ENCODE assay signal across 17 cellular contexts in the genomic region with DNA sequence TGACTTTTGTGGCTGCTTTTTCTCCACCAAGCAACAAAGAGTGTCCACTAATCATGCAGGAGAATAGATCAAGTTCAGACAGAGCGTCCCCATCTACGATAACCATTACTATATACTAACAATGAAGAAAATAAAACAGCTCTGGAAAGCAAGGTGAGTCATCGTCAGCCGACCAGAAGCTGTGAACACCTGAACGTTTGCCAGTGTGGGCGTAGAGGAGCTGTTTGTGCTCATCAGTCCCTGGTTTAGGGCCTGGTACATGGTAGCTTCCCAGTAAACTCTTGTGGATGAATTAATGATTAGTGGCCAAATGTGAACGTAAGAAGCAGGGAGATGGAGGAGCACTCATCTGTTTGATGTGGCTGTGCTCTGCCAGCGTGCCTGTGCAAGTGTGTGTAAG.
DNase-seq lines count a peak whose midpoint lies in the region; FAIRE-seq and TF ChIP-seq lines count a peak whose summit lies in the region.
"Had no signal": no experiment of that assay in that cellular context is flagged by ENCODE, and none has a peak within 500 bp of the region (broad histone marks: within the 10 kb centered on the region; RNA-seq: fewer than 3 reads in every experiment).

No MANE protein-coding gene starts in this region.

- H3K4me1 Mint-ChIP-seq in MCF 10A (ENCODE audit: insufficient read depth, unreplicated experiment): peaks cover 19% of the 10 kb centered on the region
- H3K4me1 Mint-ChIP-seq: activated CD8-positive, alpha-beta memory T cell treated with anti-CD3 and anti-CD28 coated beads, Interleukin-2, amount 10 ng/mL, durations not matched to agents 7 days and 5 days had no signal

- H3K36me3 Mint-ChIP-seq in MCF 10A (ENCODE audit: insufficient read depth, unreplicated experiment): no peaks in the 10 kb centered on the region
- H3K36me3 Mint-ChIP-seq: activated CD8-positive, alpha-beta memory T cell treated with anti-CD3 and anti-CD28 coated beads, Interleukin-2, amount 10 ng/mL, durations not matched to agents 7 days and 5 days had no signal

- CTCF ChIA-PET in MCF 10A (lab: Yijun Ruan, JAX): interaction anchor here (0.6 to 0.7 kb wide), 2 partner anchors 33 to 148 kb away, joined by 3 to 5 read pairs; no protein-coding TSS in a partner anchor

- no peak for TF ChIP-seq POLR2A in GM12892 (IDR thresholded peaks at IDR 0.05; ENCODE audit: low read depth, low read length)

- intact Hi-C loops in MCF 10A (cut with micrococcal nuclease): no loop called here

- no peaks in the 10 kb centered on the region for H3K27me3 Mint-ChIP-seq in MCF 10A (ENCODE audit: insufficient read depth, unreplicated experiment)

- TF ChIP-seq CTCF in C4-2B (conservative IDR thresholded peaks at IDR 0.05) (no peak), MCF 10A (IDR thresholded peaks at IDR 0.05; ENCODE audit: unreplicated experiment) (no peak)

- peak overlapping the region; percentile 20 for H3K27ac Mint-ChIP-seq in MCF 10A (ENCODE audit: low read depth, unreplicated experiment)
- H3K27ac Mint-ChIP-seq: activated CD8-positive, alpha-beta memory T cell treated with anti-CD3 and anti-CD28 coated beads, Interleukin-2, amount 10 ng/mL, durations not matched to agents 7 days and 5 days had no signal

- DNase-seq in M059J (ENCODE audit: low read depth) (peak; percentile 86), MCF 10A (ENCODE audit: unreplicated experiment) (peak; percentile 90), mucosa of gallbladder (ENCODE audit: low spot score) (peak; percentile 87), GM12892 (ENCODE audit: insufficient read length) (no peak), SKM-1 (lab: John Stamatoyannopoulos, UW; ENCODE audit: unreplicated experiment) (no peak), HuH-7 (ENCODE audit: low spot score) (no peak), NCI-H1092 treated with DMSO at 0.1 percent for 48 hours (lab: John Stamatoyannopoulos, UW) (no peak)
- DNase-seq: activated CD8-positive, alpha-beta memory T cell treated with anti-CD3 and anti-CD28 coated beads, Interleukin-2, amount 10 ng/mL, durations not matched to agents 7 days and 5 days; head of caudate nucleus; islet precursor cell; NCI-H1048; NCI-H2107; NCI-H774; right cardiac atrium had no signal

- POLR2A ChIA-PET in MCF 10A (lab: Yijun Ruan, JAX): interaction anchor here (0.6 to 0.9 kb wide), 5 partner anchors 48 to 239 kb away, joined by 3 read pairs; a partner anchor contains a TSS

- BruUV-seq in MCF 10A (replicated peaks; lab: Mats Ljungman, UMichigan): no TSS peak

- no peak for FAIRE-seq in GM12892 (lab: Jason Lieb, UNC)
- FAIRE-seq: HepG2 had no signal

- no peak overlapping the region for H3K4me3 Mint-ChIP-seq in MCF 10A (ENCODE audit: unreplicated experiment)
- H3K4me3 Mint-ChIP-seq: activated CD8-positive, alpha-beta memory T cell treated with anti-CD3 and anti-CD28 coated beads, Interleukin-2, amount 10 ng/mL, durations not matched to agents 7 days and 5 days had no signal

- H3K9me3 Mint-ChIP-seq in MCF 10A (ENCODE audit: unreplicated experiment): no peaks in the 10 kb centered on the region

- H3K27ac ChIP-seq in C4-2B: peak overlapping the region; percentile 73
- H3K27ac ChIP-seq: neutrophil had no signal

Comparison
In these comparisons a context has a peak if more than half of its experiments do, and no peak if none do; other contexts are left out.
1. DNase-seq: peak in M059J (single experiment), MCF 10A (single experiment) and mucosa of gallbladder (single experiment); none in GM12892 (single experiment), SKM-1 (single experiment), HuH-7 (single experiment) and NCI-H1092 treated with DMSO at 0.1 percent for 48 hours (single experiment).